9 cellular contexts compared by ENCODE assay signal in the genomic region with DNA sequence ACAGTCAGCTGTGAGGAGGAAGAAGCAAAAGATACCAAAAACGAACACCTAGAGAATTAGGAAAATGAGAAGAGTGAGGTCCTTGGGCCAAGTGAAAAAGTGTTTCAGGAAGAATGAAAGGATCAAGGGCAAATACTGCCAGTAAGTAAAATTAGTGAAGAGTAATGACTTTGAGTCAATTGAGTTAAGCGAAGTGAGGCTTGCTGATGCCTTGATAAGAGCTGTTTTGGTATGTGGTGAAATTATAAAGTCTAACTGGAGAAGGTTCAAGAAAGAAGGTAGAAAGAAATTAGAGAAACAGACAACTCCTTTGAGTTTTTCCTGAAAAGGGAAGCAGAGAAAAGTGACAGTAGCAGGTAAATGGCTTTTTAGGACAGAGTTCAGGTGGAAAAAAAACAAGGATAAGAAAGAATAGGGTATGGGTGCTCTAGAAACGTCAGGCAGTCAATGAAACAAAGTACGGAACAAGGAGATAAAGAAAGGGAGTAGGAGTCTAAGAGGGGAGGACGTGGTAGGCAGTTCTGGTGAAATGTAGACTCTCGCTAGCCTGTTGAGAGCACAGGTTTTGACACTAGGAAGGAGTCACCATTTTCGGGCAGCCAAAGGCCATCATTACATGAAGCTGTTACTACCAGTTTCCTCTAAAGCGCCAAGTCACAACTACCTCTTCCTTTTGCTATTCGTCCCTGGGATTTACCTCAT.
"Had no signal": no experiment of that assay in that cellular context is flagged by ENCODE, and none has a peak within 500 bp of the region (broad histone marks: within the 10 kb centered on the region; RNA-seq: fewer than 3 reads in every experiment).

No MANE protein-coding gene starts in this region.

- H3K27ac ChIP-seq: KMS-11 had no signal

- ATAC-seq: GM23338, HCT116 had no signal

- H3K9me3 ChIP-seq: HAP-1 had no signal

- H2AFZ ChIP-seq: GM23338 had no signal

- DNase-seq: H7, IMR-90, KBM-7 had no signal

- H3K4me3 ChIP-seq: GM23338, HAP-1 had no signal

- FAIRE-seq: H1, HTR-8/SVneo had no signal

- H3K4me2 ChIP-seq: GM23338, KMS-11 had no signal
